ENCODE assay signal across 19 cellular contexts in the genomic region with DNA sequence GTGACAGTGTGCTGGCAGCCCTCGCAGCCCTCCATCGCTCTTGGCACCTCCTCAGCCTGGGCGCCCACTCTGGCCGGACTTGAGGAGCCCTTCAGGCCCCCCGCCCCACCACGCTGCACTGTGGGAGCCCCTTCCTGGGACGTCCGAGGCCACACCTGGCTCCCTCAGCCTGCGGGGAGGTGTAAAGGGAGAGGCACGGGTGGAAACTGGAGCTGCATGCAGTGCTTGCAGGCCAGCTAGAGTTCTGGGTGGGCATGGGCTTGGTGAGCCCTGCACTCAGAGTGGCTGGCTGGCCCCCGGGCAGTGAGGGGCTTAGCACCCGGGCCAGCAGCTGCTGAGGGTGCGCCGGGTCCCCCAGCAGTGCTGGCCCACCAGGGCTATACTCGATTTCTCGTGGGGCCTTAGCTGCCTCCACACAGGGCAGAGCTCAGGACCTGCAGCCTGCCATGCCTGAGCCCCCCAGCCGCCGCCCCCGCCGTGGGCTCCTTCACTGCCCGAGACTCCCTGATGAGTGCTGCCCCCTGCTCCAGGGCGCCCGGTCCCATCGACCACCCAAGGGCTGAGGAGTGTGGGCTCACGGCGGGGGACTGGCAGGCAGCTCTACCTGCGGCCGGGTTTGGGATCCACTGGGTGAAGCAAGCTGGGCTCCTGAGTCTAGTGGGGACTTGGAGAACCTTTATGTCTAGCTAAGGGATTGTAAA.
"Had no signal": no experiment of that assay in that cellular context is flagged by ENCODE, and none has a peak within 500 bp of the region (broad histone marks: within the 10 kb centered on the region; RNA-seq: fewer than 3 reads in every experiment).

No MANE protein-coding gene starts in this region.

- H3K4me2 ChIP-seq: neural progenitor cell had no signal

- H3K4me3 ChIP-seq: adrenal gland, neural progenitor cell, pancreas had no signal

- H3K27ac Mint-ChIP-seq: activated CD4-positive, alpha-beta memory T cell treated with anti-CD3 and anti-CD28 coated beads, Interleukin-2, amount 10 ng/mL, durations not matched to agents 7 days and 5 days; activated naive CD4-positive, alpha-beta T cell treated with anti-CD3 and anti-CD28 coated beads, Interleukin-2, amount 50 U/mL, for 24 hours; activated T-cell treated with anti-CD3 and anti-CD28 coated beads, Interleukin-2, amount 50 U/mL, for 24 hours; T-helper 17 cell; type B pancreatic cell; WTC11 had no signal

- DNase-seq: activated CD4-positive, alpha-beta memory T cell treated with anti-CD3 and anti-CD28 coated beads, Interleukin-2, amount 10 ng/mL, durations not matched to agents 7 days and 5 days; activated T-cell treated with anti-CD3 and anti-CD28 coated beads, Interleukin-2, amount 50 U/mL, for 24 hours; adrenal gland; central memory CD4-positive, alpha-beta T cell; cortex of kidney; effector CD8-positive, alpha-beta T cell; foreskin fibroblast; hippocampal formation; midbrain; stimulated activated CD4-positive, alpha-beta T cell treated with anti-CD3 and anti-CD28 coated beads, Interleukin-4, amount 100 ng/mL, for 4 hours; stimulated activated CD8-positive, alpha-beta memory T cell treated with anti-CD3 and anti-CD28 coated beads, Interleukin-4, amount 100 ng/mL, for 48 hours; stimulated activated naive CD4-positive, alpha-beta T cell treated with Interleukin-2 at 50 U/mL for 16 hours; substantia nigra; T-helper 17 cell had no signal

- H3K4me3 Mint-ChIP-seq: activated CD4-positive, alpha-beta memory T cell treated with anti-CD3 and anti-CD28 coated beads, Interleukin-2, amount 10 ng/mL, durations not matched to agents 7 days and 5 days; activated naive CD4-positive, alpha-beta T cell treated with anti-CD3 and anti-CD28 coated beads, Interleukin-2, amount 50 U/mL, for 24 hours; activated T-cell treated with anti-CD3 and anti-CD28 coated beads, Interleukin-2, amount 50 U/mL, for 24 hours; neural progenitor cell; T-helper 17 cell; type B pancreatic cell; WTC11 had no signal

- FAIRE-seq: pancreas had no signal

- H3K27me3 Mint-ChIP-seq: activated CD4-positive, alpha-beta memory T cell treated with anti-CD3 and anti-CD28 coated beads, Interleukin-2, amount 10 ng/mL, durations not matched to agents 7 days and 5 days; activated naive CD4-positive, alpha-beta T cell treated with anti-CD3 and anti-CD28 coated beads, Interleukin-2, amount 50 U/mL, for 24 hours; activated T-cell treated with anti-CD3 and anti-CD28 coated beads, Interleukin-2, amount 50 U/mL, for 24 hours; T-helper 17 cell; type B pancreatic cell had no signal

- H3K9me3 Mint-ChIP-seq: activated naive CD4-positive, alpha-beta T cell treated with anti-CD3 and anti-CD28 coated beads, Interleukin-2, amount 50 U/mL, for 24 hours; type B pancreatic cell had no signal

- H3K9me3 ChIP-seq: adrenal gland, pancreas had no signal

- H2AFZ ChIP-seq: neural progenitor cell had no signal

- H3K27me3 ChIP-seq: adrenal gland, neural progenitor cell, pancreas had no signal

- ATAC-seq: pancreas, T-helper 17 cell, WTC11 had no signal

- H3K4me1 Mint-ChIP-seq: activated CD4-positive, alpha-beta memory T cell treated with anti-CD3 and anti-CD28 coated beads, Interleukin-2, amount 10 ng/mL, durations not matched to agents 7 days and 5 days; activated naive CD4-positive, alpha-beta T cell treated with anti-CD3 and anti-CD28 coated beads, Interleukin-2, amount 50 U/mL, for 24 hours; T-helper 17 cell had no signal

- H3K36me3 Mint-ChIP-seq: activated naive CD4-positive, alpha-beta T cell treated with anti-CD3 and anti-CD28 coated beads, Interleukin-2, amount 50 U/mL, for 24 hours; neural progenitor cell; type B pancreatic cell had no signal

- H3K4me1 ChIP-seq: adrenal gland, pancreas had no signal

- H3K9ac ChIP-seq: neural progenitor cell had no signal

- H3K36me3 ChIP-seq: adrenal gland, neural progenitor cell, pancreas had no signal

- H3K27ac ChIP-seq: adrenal gland, neural progenitor cell, pancreas had no signal
